ENCODE assay signal across 9 cellular contexts in genomic region chr19:51660975-51661600, GRCh38. TPM values are rescaled to one million over a fixed set of nuclear protein-coding genes. Genes with fewer than 3 reads are reported as not detected.
DNase-seq lines count a peak whose midpoint lies in the region; ATAC-seq, FAIRE-seq and TF ChIP-seq lines count a peak whose summit lies in the region.
"Had no signal": no experiment of that assay in that cellular context is flagged by ENCODE, and none has a peak within 500 bp of the region (broad histone marks: within the 10 kb centered on the region; RNA-seq: fewer than 3 reads in every experiment).

No MANE protein-coding gene starts in this region.

- H3K4me3 ChIP-seq in Peyer's patch (no peak overlapping the region), gastroesophageal sphincter (no peak overlapping the region)

- ATAC-seq in gastroesophageal sphincter (no peak), GM18519 (IDR thresholded peaks at IDR 0.05; ENCODE audit: low FRiP score, unreplicated experiment) (no peak), GM18511 (IDR thresholded peaks at IDR 0.05; ENCODE audit: unreplicated experiment) (no peak)

- TF ChIP-seq POLR2A in Peyer's patch (IDR thresholded peaks at IDR 0.05) (no peak), gastroesophageal sphincter (IDR thresholded peaks at IDR 0.05) (no peak)

- H3K4me1 ChIP-seq in Peyer's patch (no peaks in the 10 kb centered on the region), gastroesophageal sphincter (peaks cover 0 to 10% (median 0%) of the 10 kb centered on the region in 3 donors)

- H3K27me3 ChIP-seq in Peyer's patch (no peaks in the 10 kb centered on the region), gastroesophageal sphincter (peaks cover 43% of the 10 kb centered on the region)

- no peak for FAIRE-seq in HTR-8/SVneo (lab: Jason Lieb, UNC)

- peak; percentile 54 for DNase-seq in DMS114 treated with DMSO at 0.1 percent for 48 hours (lab: John Stamatoyannopoulos, UW; ENCODE audit: unreplicated experiment)
- DNase-seq in HTR-8/SVneo (ENCODE audit: insufficient read length, low spot score): peak; percentile 65
- DNase-seq in Peyer's patch: peak; percentile 64 to 89 (median 82)
- peak; percentile 31 for DNase-seq in activated naive CD4-positive, alpha-beta T cell treated with Interleukin-2 at 50 U/mL for 16 hours
- DNase-seq in posterior vena cava (ENCODE audit: low spot score): peak; percentile 87

- H3K9me3 ChIP-seq in Peyer's patch (no peaks in the 10 kb centered on the region), gastroesophageal sphincter (peaks cover 0 to 8% (median 0%) of the 10 kb centered on the region in 3 donors)

- intact Hi-C loops in posterior vena cava (cut with DNase I): no loop called here

- 13 to 40% methylated on average over 3 to 7 of the region's 10 CpGs for WGBS in gastroesophageal sphincter (ENCODE audit: low coverage in 1 of 2), 2 donors

- no peak for TF ChIP-seq EP300 in gastroesophageal sphincter (IDR thresholded peaks at IDR 0.05)

- H3K36me3 ChIP-seq in Peyer's patch (no peaks in the 10 kb centered on the region), gastroesophageal sphincter (no peaks in the 10 kb centered on the region)

- peak; percentile 29 to 73 (median 44) for TF ChIP-seq CTCF in Peyer's patch (IDR thresholded peaks at IDR 0.05)
- TF ChIP-seq CTCF in gastroesophageal sphincter (IDR thresholded peaks at IDR 0.05): peak; percentile 35 to 60 (median 46)

- H3K27ac ChIP-seq in Peyer's patch (no peak overlapping the region), gastroesophageal sphincter (no peak overlapping the region)

RNA-seq across cellular contexts. Expression of gene SIGLEC14, which starts 14.5 kb away (rescaled TPM):
- total RNA-seq in Peyer's patch: 10 to 100 TPM in 1 of 4 donors, under 1 TPM in 1, not detected in 2; 0.95 to 12.4 TPM
- 1 to 10 TPM in 2 of 4 donors, under 1 TPM in 1, not detected in 1; 0.73 to 8.6 (median 1.4) TPM for total RNA-seq in gastroesophageal sphincter
- total RNA-seq in posterior vena cava: 10 to 100 TPM in 1 of 2 donors, 1 to 10 TPM in 1; 4.8 to 10.3 TPM

RNA-seq across cellular contexts. Expression of gene SIGLEC5, which starts 30.9 kb away (rescaled TPM):
- 1 to 10 TPM in 1 of 4 donors, under 1 TPM in 1, not detected in 2; 0.57 to 9.1 TPM for total RNA-seq in Peyer's patch
- total RNA-seq in gastroesophageal sphincter: under 1 TPM in 2 of 4 donors, not detected in 2; 0.67 to 0.94 TPM
- not detected for total RNA-seq in posterior vena cava
- total RNA-seq: activated CD8-positive, alpha-beta memory T cell treated with anti-CD3 and anti-CD28 coated beads for 36 hours had no signal

RNA-seq across cellular contexts. Expression of gene SPACA6, which starts 32.0 kb away (rescaled TPM):
- total RNA-seq in Peyer's patch (10 to 100 TPM in 3 of 4 donors, 1 to 10 TPM in 1; 3.0 to 29.7 (median 11.6) TPM), gastroesophageal sphincter (10 to 100 TPM in 3 of 4 donors, 1 to 10 TPM in 1; 6.3 to 29.7 (median 18.3) TPM), posterior vena cava (10 to 100 TPM; 22.7 to 22.9 TPM)

Comparison
In these comparisons a context has a peak if more than half of its experiments do, and no peak if none do; other contexts are left out.
1. DNase-seq: peak in every context shown above with its lines; median percentile 87 in posterior vena cava; 82 in Peyer's patch; 65 in HTR-8/SVneo; 54 in DMS114 treated with DMSO at 0.1 percent for 48 hours; 31 in activated naive CD4-positive, alpha-beta T cell treated with Interleukin-2 at 50 U/mL for 16 hours.